9 cellular contexts compared by ENCODE assay signal in genomic region chr1:44423706-44424546, GRCh38. TPM values are rescaled to one million over a fixed set of nuclear protein-coding genes. Genes with fewer than 3 reads are reported as not detected.
DNase-seq lines count a peak whose midpoint lies in the region; ATAC-seq and TF ChIP-seq lines count a peak whose summit lies in the region.
"Had no signal": no experiment of that assay in that cellular context is flagged by ENCODE, and none has a peak within 500 bp of the region (broad histone marks: within the 10 kb centered on the region; RNA-seq: fewer than 3 reads in every experiment).

No MANE protein-coding gene starts in this region.

- H3K27ac ChIP-seq in heart left ventricle (peak overlapping the region in 10 of 12 donors; percentile 3 to 58 (median 30)), stomach (peak overlapping the region in 3 of 5 donors; percentile 7 to 29 (median 25)), vagina (no peak overlapping the region)

- H3K4me1 ChIP-seq in heart left ventricle, result peaks cover 0 to 38% (median 27%) of the 10 kb centered on the region in 12 donors
- peaks cover 0 to 17% (median 13%) of the 10 kb centered on the region in 4 donors for H3K4me1 ChIP-seq in stomach
- peaks cover 5% of the 10 kb centered on the region for H3K4me1 ChIP-seq in vagina

- no peaks in the 10 kb centered on the region for H3K36me3 Mint-ChIP-seq in activated naive CD8-positive, alpha-beta T cell treated with anti-CD3 and anti-CD28 coated beads for 36 hours

- peaks cover 4% of the 10 kb centered on the region for H3K4me1 Mint-ChIP-seq in activated naive CD8-positive, alpha-beta T cell treated with anti-CD3 and anti-CD28 coated beads for 36 hours

- H3K36me3 ChIP-seq in heart left ventricle (no peaks in the 10 kb centered on the region), stomach (no peaks in the 10 kb centered on the region), vagina (no peaks in the 10 kb centered on the region)

- intact Hi-C loops in heart left ventricle (cut with DNase I) (loop anchor here in 5 of 10 donors (2.0 to 10.0 kb wide), 4 partner anchors 61 to 78 kb away; no protein-coding TSS in a partner anchor), stomach (cut with DNase I; ENCODE audit: low total_unique reads) (no loop called here), vagina (cut with DNase I) (no loop called here)

- no peak for TF ChIP-seq POLR2A in heart left ventricle (IDR thresholded peaks at IDR 0.05)
- no peak for TF ChIP-seq POLR2A in stomach (IDR thresholded peaks at IDR 0.05)
- no peak for TF ChIP-seq POLR2A in vagina (IDR thresholded peaks at IDR 0.05)

- no peaks in the 10 kb centered on the region for H3K9me3 ChIP-seq in heart left ventricle
- no peaks in the 10 kb centered on the region for H3K9me3 ChIP-seq in stomach
- H3K9me3 ChIP-seq in vagina, result no peaks in the 10 kb centered on the region

- peak overlapping the region in 3 of 12 donors; percentile 11 to 17 (median 13) for H3K4me3 ChIP-seq in heart left ventricle
- H3K4me3 ChIP-seq in stomach, result peak overlapping the region in 1 of 4 donors; percentile 10
- no peak overlapping the region for H3K4me3 ChIP-seq in vagina

- ATAC-seq in heart left ventricle, result peak; percentile 85 to 96 (median 92)

- no peak overlapping the region for H3K27ac Mint-ChIP-seq in activated naive CD8-positive, alpha-beta T cell treated with anti-CD3 and anti-CD28 coated beads for 36 hours

- H3K9me3 Mint-ChIP-seq in activated naive CD8-positive, alpha-beta T cell treated with anti-CD3 and anti-CD28 coated beads for 36 hours, result no peaks in the 10 kb centered on the region

- DNase-seq in GOT3 (lab: John Stamatoyannopoulos, UW) (peak; percentile 33), UCSD-AML1 (lab: John Stamatoyannopoulos, UW; ENCODE audit: unreplicated experiment) (peak; percentile 74), heart left ventricle (peak in 4 of 5 donors; percentile 63 to 75 (median 70)), stomach (peak; percentile 87), iPS-NIHi7 (ENCODE audit: extremely low spot score) (no peak), vagina (ENCODE audit: extremely low spot score in 2 of 2) (no peak)
- no peak for DNase-seq in effector CD4-positive, alpha-beta T cell
- no peak for DNase-seq in activated naive CD8-positive, alpha-beta T cell treated with anti-CD3 and anti-CD28 coated beads for 36 hours
- DNase-seq: NCI-H2029 treated with DMSO at 0.1 percent for 48 hours had no signal

- H3K27me3 ChIP-seq in heart left ventricle (peaks cover 6 to 49% (median 30%) of the 10 kb centered on the region in 9 donors), stomach (peaks cover 0 to 95% (median 55%) of the 10 kb centered on the region in 3 donors), vagina (peaks cover 7% of the 10 kb centered on the region)

- TF ChIP-seq EP300 in stomach (IDR thresholded peaks at IDR 0.05), result no peak

- no peak overlapping the region for H3K4me3 Mint-ChIP-seq in activated naive CD8-positive, alpha-beta T cell treated with anti-CD3 and anti-CD28 coated beads for 36 hours

- H3K27me3 Mint-ChIP-seq in activated naive CD8-positive, alpha-beta T cell treated with anti-CD3 and anti-CD28 coated beads for 36 hours, result peaks cover 92% of the 10 kb centered on the region

- 9 to 14% (median 12%) methylated on average over 18 of the region's 18 CpGs for WGBS in heart left ventricle, 4 donors
- 12 to 15% (median 15%) methylated on average over 18 of the region's 18 CpGs for WGBS in stomach, 5 donors

- no peak for TF ChIP-seq CTCF in heart left ventricle (IDR thresholded peaks at IDR 0.05)
- no peak for TF ChIP-seq CTCF in stomach (IDR thresholded peaks at IDR 0.05)
- no peak for TF ChIP-seq CTCF in vagina (IDR thresholded peaks at IDR 0.05)

RNA-seq across cellular contexts. Expression of gene RNF220, which starts 18.9 kb away (rescaled TPM):
- 100 to 1,000 TPM in 2 of 9 donors, 10 to 100 TPM in 7; 55.5 to 108 (median 62.4) TPM for total RNA-seq in heart left ventricle
- polyA plus RNA-seq in heart left ventricle, result 10 to 100 TPM; 54.2 to 95.1 TPM
- 100 to 1,000 TPM in 1 of 5 donors, 10 to 100 TPM in 4; 21.0 to 207 (median 48.7) TPM for total RNA-seq in stomach
- 10 to 100 TPM; 41.9 to 49.3 (median 45.6) TPM for polyA plus RNA-seq in stomach
- 100 to 1,000 TPM in 1 of 2 experiments, 10 to 100 TPM in 1; 99.0 to 108 TPM for total RNA-seq in activated naive CD8-positive, alpha-beta T cell treated with anti-CD3 and anti-CD28 coated beads for 36 hours
- 52.5 TPM for total RNA-seq in vagina

Comparison
In these comparisons a context has a peak if more than half of its experiments do, and no peak if none do; other contexts are left out.
1. DNase-seq: peak in GOT3 (single experiment), UCSD-AML1 (single experiment), heart left ventricle (4 of 5) and stomach (single experiment); none in effector CD4-positive, alpha-beta T cell (single experiment), iPS-NIHi7 (single experiment), activated naive CD8-positive, alpha-beta T cell treated with anti-CD3 and anti-CD28 coated beads for 36 hours (single experiment) and vagina (0 of 2).